16 cellular contexts compared by ENCODE assay signal in the genomic region with DNA sequence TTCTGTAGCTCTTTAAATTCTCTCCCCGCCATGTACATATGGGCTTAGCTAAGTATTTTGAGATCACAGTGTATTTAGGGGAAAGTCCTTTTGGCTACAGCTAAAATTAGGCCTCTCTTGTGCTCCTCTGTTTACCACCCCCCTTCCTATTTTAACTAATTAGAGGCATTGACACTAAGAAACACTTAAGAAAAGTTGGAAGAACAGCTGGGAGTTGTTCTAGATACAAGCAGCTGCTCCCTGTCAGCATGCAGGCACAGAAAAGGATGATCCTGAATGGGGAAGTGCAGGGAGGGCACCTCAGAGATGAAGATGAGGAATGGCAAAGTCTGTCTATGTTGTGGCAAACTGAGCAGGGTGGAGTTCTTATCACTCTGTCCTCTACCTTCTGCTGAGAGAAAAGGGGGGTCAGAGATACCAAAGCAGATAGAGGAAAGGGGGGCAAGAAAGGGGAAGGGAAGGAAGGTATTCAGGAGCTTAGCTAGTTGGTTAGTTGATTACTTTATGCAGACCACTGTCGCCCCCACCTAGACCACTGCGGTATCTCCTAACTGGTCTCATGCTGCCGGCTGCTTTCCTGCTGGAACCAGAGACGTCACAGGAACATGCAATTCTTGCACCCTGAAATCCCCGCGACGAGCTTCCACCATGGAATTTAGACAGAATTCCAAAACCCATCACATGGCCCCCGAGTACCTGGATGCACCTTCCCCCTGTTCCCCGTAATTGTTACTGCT.
A peak's percentile ranks its signal among the peaks of the same experiment; 100 is the strongest.
DNase-seq lines count a peak whose midpoint lies in the region; ATAC-seq, FAIRE-seq and TF ChIP-seq lines count a peak whose summit lies in the region.
"Had no signal": no experiment of that assay in that cellular context is flagged by ENCODE, and none has a peak within 500 bp of the region (broad histone marks: within the 10 kb centered on the region; RNA-seq: fewer than 3 reads in every experiment).

No MANE protein-coding gene starts in this region.

- CTCF ChIA-PET in GM12878 (lab: Yijun Ruan, JAX), result interaction anchor here (0.7 to 3.8 kb wide), 2 partner anchors 27 to 33 kb away, joined by 3 to 18 read pairs; no protein-coding TSS in a partner anchor

- H3K27me3 ChIP-seq in GM12878 (replicated peaks in 1 of 2; ENCODE audit: control insufficient read depth in 2 of 2, insufficient read depth in 2 of 2, low read length in 1 of 2), result no peaks in the 10 kb centered on the region
- no peaks in the 10 kb centered on the region for H3K27me3 ChIP-seq in lung (ENCODE audit: control insufficient read depth, insufficient read depth)
- no peaks in the 10 kb centered on the region for H3K27me3 ChIP-seq in skeletal muscle satellite cell (ENCODE audit: control insufficient read depth, insufficient read depth, low read length)
- H3K27me3 ChIP-seq in ascending aorta, result no peaks in the 10 kb centered on the region
- H3K27me3 ChIP-seq: right lobe of liver had no signal

- H3K9me3 Mint-ChIP-seq in HFFc6 (peaks cover 21% of the 10 kb centered on the region), endothelial cell (ENCODE audit: unreplicated experiment) (peaks cover 9% of the 10 kb centered on the region)

- intact Hi-C loops in GM12878 (cut with micrococcal nuclease; ENCODE audit: unreplicated experiment), result no loop called here
- intact Hi-C loops in ascending aorta (cut with DNase I), result no loop called here

- POLR2A ChIA-PET in GM12878 (lab: Charles Lee), result no interaction called here

- SMC1A ChIA-PET in GM12878 (lab: Charles Lee; ENCODE audit: uncharacterized antibody, unreplicated experiment), result interaction anchor here (0.8 to 3.3 kb wide), 4 partner anchors 7 to 215 kb away, joined by 3 to 10 read pairs (median 5); no protein-coding TSS in a partner anchor

- no peaks in the 10 kb centered on the region for H3K79me2 ChIP-seq in GM12878 (ENCODE audit: control insufficient read depth, insufficient read depth, low read length)

- WGBS in GM12878 (ENCODE audit: insufficient coverage, insufficient replicate concordance, low lambda C conversion rate, missing lambda C conversion rate), result 83% methylated on average over 10 of the region's 10 CpGs
- 86 to 95% methylated on average over 10 of the region's 10 CpGs for WGBS in lung, 2 donors

- TF ChIP-seq POLR2A in GM12878 (IDR thresholded peaks at IDR 0.05; ENCODE audit: low read depth, low read length), result no peak

- H3K36me3 ChIP-seq in GM12878 (ENCODE audit: control insufficient read depth in 2 of 2, insufficient read depth in 2 of 2, low read length in 1 of 2), result no peaks in the 10 kb centered on the region
- no peaks in the 10 kb centered on the region for H3K36me3 ChIP-seq in lung (ENCODE audit: control insufficient read depth in 2 of 2, insufficient read depth in 2 of 2, low read length in 2 of 2)
- no peaks in the 10 kb centered on the region for H3K36me3 ChIP-seq in skeletal muscle satellite cell (ENCODE audit: insufficient read depth, low read length)
- H3K36me3 ChIP-seq in ascending aorta, result no peaks in the 10 kb centered on the region
- H3K36me3 ChIP-seq: right lobe of liver had no signal

- H3K27me3 Mint-ChIP-seq in HFFc6 (ENCODE audit: insufficient read depth), result no peaks in the 10 kb centered on the region
- H3K27me3 Mint-ChIP-seq in endothelial cell (ENCODE audit: unreplicated experiment), result peaks cover 4% of the 10 kb centered on the region
- H3K27me3 Mint-ChIP-seq: IgD-negative memory B cell; stimulated activated naive CD8-positive, alpha-beta T cell treated with anti-CD3 and anti-CD28 coated beads, Interleukin-15, amount 100 ng/mL, for 72 hours had no signal

- peaks cover 60% of the 10 kb centered on the region for H3K4me1 Mint-ChIP-seq in HFFc6 (ENCODE audit: low read depth)
- H3K4me1 Mint-ChIP-seq in endothelial cell (ENCODE audit: unreplicated experiment), result peaks cover 42% of the 10 kb centered on the region
- H3K4me1 Mint-ChIP-seq: IgD-negative memory B cell had no signal

- no peak for ATAC-seq in GM12878
- no peak for ATAC-seq in lung (ENCODE audit: insufficient read depth, low FRiP score)
- ATAC-seq in HG02759 (IDR thresholded peaks at IDR 0.05; ENCODE audit: unreplicated experiment), result no peak
- no peak for ATAC-seq in HG02870 (IDR thresholded peaks at IDR 0.05; ENCODE audit: unreplicated experiment)
- ATAC-seq: mucosa of descending colon; right lobe of liver; stimulated activated naive CD8-positive, alpha-beta T cell treated with anti-CD3 and anti-CD28 coated beads, Interleukin-15, amount 100 ng/mL, for 72 hours had no signal

- no peak for TF ChIP-seq RAD21 in GM12878 (IDR thresholded peaks at IDR 0.05; ENCODE audit: insufficient read depth, low read depth, low read length)

- no peaks in the 10 kb centered on the region; the same call in 2 of the 3 replicates for H3K9me3 ChIP-seq in GM12878 (replicated peaks; ENCODE audit: control insufficient read depth, insufficient read depth, low read length)
- peaks cover 0 to 6% of the 10 kb centered on the region in 2 donors for H3K9me3 ChIP-seq in lung (ENCODE audit: control insufficient read depth in 2 of 2, insufficient read depth in 1 of 2, low read length in 1 of 2)
- H3K9me3 ChIP-seq in skeletal muscle satellite cell (replicated peaks; ENCODE audit: low read length), result peaks cover 7% of the 10 kb centered on the region
- H3K9me3 ChIP-seq in ascending aorta, result no peaks in the 10 kb centered on the region
- H3K9me3 ChIP-seq: right lobe of liver had no signal

- H3K27ac Mint-ChIP-seq in HFFc6 (peak overlapping the region; percentile 91), endothelial cell (ENCODE audit: unreplicated experiment) (no peak overlapping the region)
- H3K27ac Mint-ChIP-seq: IgD-negative memory B cell had no signal

- no peak for TF ChIP-seq CTCF in HFFc6 (IDR thresholded peaks at IDR 0.05)
- TF ChIP-seq CTCF in GM12878 (IDR thresholded peaks at IDR 0.05 in 2 of 3, conservative IDR thresholded peaks at IDR 0.05 in 1 of 3; ENCODE audit: control insufficient read depth in 2 of 3, extremely low read depth in 1 of 3, insufficient read depth in 1 of 3, low read depth in 3 of 3, low read length in 3 of 3), result no peak
- no peak for TF ChIP-seq CTCF in lung (IDR thresholded peaks at IDR 0.05; ENCODE audit: control extremely low read depth, extremely low read depth)
- TF ChIP-seq CTCF in ascending aorta (IDR thresholded peaks at IDR 0.05), result no peak
- no peak for TF ChIP-seq CTCF in endothelial cell (IDR thresholded peaks at IDR 0.05; ENCODE audit: unreplicated experiment)

- H3K4me3 Mint-ChIP-seq in HFFc6, result peak overlapping the region; percentile 78; the same call in 1 of the 2 replicates
- H3K4me3 Mint-ChIP-seq in endothelial cell (ENCODE audit: unreplicated experiment), result no peak overlapping the region
- H3K4me3 Mint-ChIP-seq: IgD-negative memory B cell had no signal

- H3K4me2 ChIP-seq in GM12878 (ENCODE audit: control insufficient read depth, insufficient read depth) (no peak overlapping the region), skeletal muscle satellite cell (ENCODE audit: low read length) (no peak overlapping the region)

- no TSS peak for BruUV-seq in GM12878 (replicated peaks; lab: Mats Ljungman, UMichigan)

- RAD21 ChIA-PET in GM12878 (lab: Charles Lee; ENCODE audit: unreplicated experiment), result interaction anchor here (1.0 kb wide), 1 partner anchor 24 kb away, joined by 3 read pairs; no protein-coding TSS in a partner anchor

- H3K27ac ChIP-seq in GM12878 (ENCODE audit: control insufficient read depth, insufficient read depth), result no peak overlapping the region
- H3K27ac ChIP-seq in lung (ENCODE audit: low read depth in 1 of 2, low read length in 1 of 2), result peak overlapping the region; percentile 9 to 81
- peak overlapping the region in 1 of 2 donors; percentile 79 for H3K27ac ChIP-seq in ascending aorta
- H3K27ac ChIP-seq: VCaP had no signal

- H3K4me3 ChIP-seq in GM12878, result no peak overlapping the region
- no peak overlapping the region for H3K4me3 ChIP-seq in lung
- H3K4me3 ChIP-seq in skeletal muscle satellite cell (ENCODE audit: low read length), result no peak overlapping the region
- H3K4me3 ChIP-seq in ascending aorta, result no peak overlapping the region
- H3K4me3 ChIP-seq: mucosa of descending colon, right lobe of liver had no signal

- H3K4me1 ChIP-seq in GM12878 (ENCODE audit: control insufficient read depth, insufficient read depth, low read length), result no peaks in the 10 kb centered on the region; the same call in 1 of the 2 replicates
- peaks cover 5 to 12% of the 10 kb centered on the region in 2 donors for H3K4me1 ChIP-seq in lung (ENCODE audit: control insufficient read depth in 2 of 2, insufficient read depth in 2 of 2, low read length in 2 of 2)
- peaks cover 41% of the 10 kb centered on the region for H3K4me1 ChIP-seq in skeletal muscle satellite cell (ENCODE audit: control insufficient read depth, insufficient read depth, low read length)
- peaks cover 5 to 22% of the 10 kb centered on the region in 2 donors for H3K4me1 ChIP-seq in ascending aorta

- no peaks in the 10 kb centered on the region for H4K20me1 ChIP-seq in GM12878 (ENCODE audit: control insufficient read depth, insufficient read depth)

- no peak for TF ChIP-seq EP300 in GM12878 (IDR thresholded peaks at IDR 0.05; ENCODE audit: borderline replicate concordance in 1 of 2, control insufficient read depth in 1 of 2, low read depth in 2 of 2, low read length in 2 of 2)

- in situ Hi-C loops in GM12878 (cut with MboI), result no loop called here

- H2AFZ ChIP-seq in GM12878 (ENCODE audit: control insufficient read depth, low read depth, low read length), result no peak overlapping the region

- DNase-seq in HFFc6 (no peak), GM12878 (ENCODE audit: low read depth, low spot score) (no peak), lung (ENCODE audit: low spot score) (no peak), ascending aorta (ENCODE audit: low spot score in 2 of 2) (no peak), endothelial cell (ENCODE audit: low spot score) (no peak)
- DNase-seq: activated effector memory CD4-positive, alpha-beta T cell treated with Interleukin-2 at 50 U/mL for 16 hours; mucosa of descending colon; NCI-H1417; NCI-H226; right lobe of liver; stimulated activated naive CD8-positive, alpha-beta T cell treated with anti-CD3 and anti-CD28 coated beads, Interleukin-15, amount 100 ng/mL, for 72 hours had no signal

- peaks cover 33% of the 10 kb centered on the region for H3K36me3 Mint-ChIP-seq in HFFc6 (ENCODE audit: low read depth)
- H3K36me3 Mint-ChIP-seq in endothelial cell (ENCODE audit: low read depth, unreplicated experiment), result peaks cover 39% of the 10 kb centered on the region

- no peak overlapping the region for H3K9ac ChIP-seq in GM12878 (ENCODE audit: control insufficient read depth, insufficient read depth, low read length)
- H3K9ac ChIP-seq in skeletal muscle satellite cell (ENCODE audit: low read depth, low read length), result peak overlapping the region; percentile 73

- FAIRE-seq in GM12878 (lab: Jason Lieb, UNC), result no peak

TF ChIP-seq in GM12878, 131 proteins besides CTCF, POLR2A, EP300 and RAD21:
- no peak for TF ChIP-seq PAX8 (IDR thresholded peaks at IDR 0.05)
- TF ChIP-seq SPI1 (IDR thresholded peaks at IDR 0.05; ENCODE audit: borderline replicate concordance, insufficient read depth, low read depth, low read length), result 0 out of 2 replicates have a peak, but pooled peaks have one; percentile 2
